Comparison of ENCODE assay signal across 1 cellular context in genomic region chr3:134437211-134437752, GRCh38.
TF ChIP-seq lines count a peak whose summit lies in the region.

No MANE protein-coding gene starts in this region.

TF ChIP-seq in GM23338, 12 proteins besides CTCF, POLR2A, EP300 and RAD21 (continued from another document):
- TF ChIP-seq, protein P1, sequence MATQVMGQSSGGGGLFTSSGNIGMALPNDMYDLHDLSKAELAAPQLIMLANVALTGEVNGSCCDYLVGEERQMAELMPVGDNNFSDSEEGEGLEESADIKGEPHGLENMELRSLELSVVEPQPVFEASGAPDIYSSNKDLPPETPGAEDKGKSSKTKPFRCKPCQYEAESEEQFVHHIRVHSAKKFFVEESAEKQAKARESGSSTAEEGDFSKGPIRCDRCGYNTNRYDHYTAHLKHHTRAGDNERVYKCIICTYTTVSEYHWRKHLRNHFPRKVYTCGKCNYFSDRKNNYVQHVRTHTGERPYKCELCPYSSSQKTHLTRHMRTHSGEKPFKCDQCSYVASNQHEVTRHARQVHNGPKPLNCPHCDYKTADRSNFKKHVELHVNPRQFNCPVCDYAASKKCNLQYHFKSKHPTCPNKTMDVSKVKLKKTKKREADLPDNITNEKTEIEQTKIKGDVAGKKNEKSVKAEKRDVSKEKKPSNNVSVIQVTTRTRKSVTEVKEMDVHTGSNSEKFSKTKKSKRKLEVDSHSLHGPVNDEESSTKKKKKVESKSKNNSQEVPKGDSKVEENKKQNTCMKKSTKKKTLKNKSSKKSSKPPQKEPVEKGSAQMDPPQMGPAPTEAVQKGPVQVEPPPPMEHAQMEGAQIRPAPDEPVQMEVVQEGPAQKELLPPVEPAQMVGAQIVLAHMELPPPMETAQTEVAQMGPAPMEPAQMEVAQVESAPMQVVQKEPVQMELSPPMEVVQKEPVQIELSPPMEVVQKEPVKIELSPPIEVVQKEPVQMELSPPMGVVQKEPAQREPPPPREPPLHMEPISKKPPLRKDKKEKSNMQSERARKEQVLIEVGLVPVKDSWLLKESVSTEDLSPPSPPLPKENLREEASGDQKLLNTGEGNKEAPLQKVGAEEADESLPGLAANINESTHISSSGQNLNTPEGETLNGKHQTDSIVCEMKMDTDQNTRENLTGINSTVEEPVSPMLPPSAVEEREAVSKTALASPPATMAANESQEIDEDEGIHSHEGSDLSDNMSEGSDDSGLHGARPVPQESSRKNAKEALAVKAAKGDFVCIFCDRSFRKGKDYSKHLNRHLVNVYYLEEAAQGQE (IDR thresholded peaks at IDR 0.05; ENCODE audit: unreplicated experiment) = no peak
- no peak for TF ChIP-seq ETS1 (IDR thresholded peaks at IDR 0.05)
- TF ChIP-seq CREB1 (CRISPR knock-in tag; IDR thresholded peaks at IDR 0.05; ENCODE audit: low read depth) = no peak
- no peak for TF ChIP-seq NANOG (IDR thresholded peaks at IDR 0.05; ENCODE audit: borderline replicate concordance)
- no peak for TF ChIP-seq ZNF462 (CRISPR knock-in tag; IDR thresholded peaks at IDR 0.05)
- no peak for TF ChIP-seq EZH2 (IDR thresholded peaks at IDR 0.05; ENCODE audit: low read depth, unreplicated experiment)
- no peak for TF ChIP-seq JUNB (IDR thresholded peaks at IDR 0.05; ENCODE audit: unreplicated experiment)
- no peak for TF ChIP-seq POLR2AphosphoS5 (IDR thresholded peaks at IDR 0.05; ENCODE audit: low read depth)
